In the genomic region with DNA sequence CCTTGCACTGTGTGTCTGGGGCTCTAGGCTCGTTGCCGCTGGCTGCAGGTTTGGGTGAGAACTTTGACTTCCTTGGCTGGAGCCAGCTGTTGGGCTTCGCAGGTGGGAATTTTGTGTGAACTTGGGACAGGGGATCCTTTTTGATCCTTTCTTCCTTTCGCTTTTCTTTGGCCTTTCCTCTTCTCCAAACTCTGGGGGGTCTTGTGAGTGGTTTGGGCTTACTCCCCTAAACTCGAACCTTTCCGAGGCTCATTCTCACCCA, we compare ENCODE assay signal across 8 cellular contexts. TPM values are rescaled to one million over a fixed set of nuclear protein-coding genes. Genes with fewer than 3 reads are reported as not detected.
DNase-seq lines count a peak whose midpoint lies in the region; ATAC-seq, FAIRE-seq and TF ChIP-seq lines count a peak whose summit lies in the region.

No MANE protein-coding gene starts in this region.

- CTCF ChIA-PET in activated CD8-positive, alpha-beta T cell treated with anti-CD3 and anti-CD28 coated beads, Interleukin-2, amount 10 ng/mL, durations not matched to agents 7 days and 5 days (lab: Charles Lee): no interaction called here

- no peak overlapping the region for H3K27ac ChIP-seq in iPS-18a (ENCODE audit: low read length)

- peaks cover 11% of the 10 kb centered on the region for H3K9me3 Mint-ChIP-seq in activated CD8-positive, alpha-beta T cell treated with anti-CD3 and anti-CD28 coated beads, Interleukin-2, amount 10 ng/mL, durations not matched to agents 7 days and 5 days (ENCODE audit: insufficient read depth)
- no peaks in the 10 kb centered on the region for H3K9me3 Mint-ChIP-seq in stimulated activated effector memory CD8-positive, alpha-beta T cell treated with anti-CD3 and anti-CD28 coated beads, Interleukin-12 subunit alpha, Interleukin-12 subunit beta, amount 100 ng/mL, for 72 hours

- TF ChIP-seq CTCF in HFF-Myc (IDR thresholded peaks at IDR 0.05; ENCODE audit: low read depth, low read length, missing control alignments): no peak

- H3K27ac Mint-ChIP-seq in activated CD8-positive, alpha-beta T cell treated with anti-CD3 and anti-CD28 coated beads, Interleukin-2, amount 10 ng/mL, durations not matched to agents 7 days and 5 days: peak overlapping the region; percentile 76
- peak overlapping the region; percentile 97 for H3K27ac Mint-ChIP-seq in stimulated activated effector memory CD8-positive, alpha-beta T cell treated with anti-CD3 and anti-CD28 coated beads, Interleukin-12 subunit alpha, Interleukin-12 subunit beta, amount 100 ng/mL, for 72 hours

- H3K4me1 Mint-ChIP-seq in activated CD8-positive, alpha-beta T cell treated with anti-CD3 and anti-CD28 coated beads, Interleukin-2, amount 10 ng/mL, durations not matched to agents 7 days and 5 days (ENCODE audit: low read depth): peaks cover 25% of the 10 kb centered on the region
- peaks cover 57% of the 10 kb centered on the region for H3K4me1 Mint-ChIP-seq in stimulated activated effector memory CD8-positive, alpha-beta T cell treated with anti-CD3 and anti-CD28 coated beads, Interleukin-12 subunit alpha, Interleukin-12 subunit beta, amount 100 ng/mL, for 72 hours

- POLR2A ChIA-PET in activated CD8-positive, alpha-beta T cell treated with anti-CD3 and anti-CD28 coated beads, Interleukin-2, amount 10 ng/mL, durations not matched to agents 7 days and 5 days (lab: Charles Lee): interaction anchor here (4.3 kb wide), 1 partner anchor 57 kb away, joined by 26 read pairs; no protein-coding TSS in a partner anchor

- H3K4me3 Mint-ChIP-seq in activated CD8-positive, alpha-beta T cell treated with anti-CD3 and anti-CD28 coated beads, Interleukin-2, amount 10 ng/mL, durations not matched to agents 7 days and 5 days: peak overlapping the region; percentile 84
- peak overlapping the region; percentile 86 for H3K4me3 Mint-ChIP-seq in stimulated activated effector memory CD8-positive, alpha-beta T cell treated with anti-CD3 and anti-CD28 coated beads, Interleukin-12 subunit alpha, Interleukin-12 subunit beta, amount 100 ng/mL, for 72 hours

- no peak for FAIRE-seq in HTR-8/SVneo (lab: Jason Lieb, UNC)

- H3K27me3 ChIP-seq in iPS-18a (ENCODE audit: control insufficient read depth, insufficient read depth, low read length): peaks cover 7% of the 10 kb centered on the region

- H3K36me3 ChIP-seq in iPS-18a (ENCODE audit: control insufficient read depth, low read depth, low read length): no peaks in the 10 kb centered on the region

- H3K27me3 Mint-ChIP-seq in activated CD8-positive, alpha-beta T cell treated with anti-CD3 and anti-CD28 coated beads, Interleukin-2, amount 10 ng/mL, durations not matched to agents 7 days and 5 days (ENCODE audit: low read depth): no peaks in the 10 kb centered on the region

- H3K4me3 ChIP-seq in HFF-Myc (replicated peaks; ENCODE audit: low read depth, low read length) (peak overlapping the region; percentile 93), iPS-18a (ENCODE audit: low read length) (peak overlapping the region; percentile 63)

- H3K4me1 ChIP-seq in iPS-18a (ENCODE audit: control insufficient read depth, low read depth, low read length): peaks cover 20% of the 10 kb centered on the region

- H3K9ac ChIP-seq in iPS-18a (ENCODE audit: low read length): peak overlapping the region; percentile 49

- DNase-seq in HFF-Myc (ENCODE audit: extremely low read depth, low read depth): no peak
- DNase-seq in activated CD8-positive, alpha-beta T cell treated with anti-CD3 and anti-CD28 coated beads, Interleukin-2, amount 10 ng/mL, durations not matched to agents 7 days and 5 days: no peak
- DNase-seq in stimulated activated effector memory CD8-positive, alpha-beta T cell treated with anti-CD3 and anti-CD28 coated beads, Interleukin-12 subunit alpha, Interleukin-12 subunit beta, amount 100 ng/mL, for 72 hours (ENCODE audit: low spot score in 2 of 2): no peak
- DNase-seq in HTR-8/SVneo (ENCODE audit: insufficient read length, low spot score): no peak
- DNase-seq in stimulated activated naive CD4-positive, alpha-beta T cell treated with Interleukin-2 at 50 U/mL for 16 hours (lab: John Stamatoyannopoulos, UW): no peak

- H3K9me3 ChIP-seq in iPS-18a (ENCODE audit: control insufficient read depth, low read depth, low read length): no peaks in the 10 kb centered on the region

- ATAC-seq in activated CD8-positive, alpha-beta T cell treated with anti-CD3 and anti-CD28 coated beads, Interleukin-2, amount 10 ng/mL, durations not matched to agents 7 days and 5 days: no peak
- ATAC-seq in stimulated activated effector memory CD8-positive, alpha-beta T cell treated with anti-CD3 and anti-CD28 coated beads, Interleukin-12 subunit alpha, Interleukin-12 subunit beta, amount 100 ng/mL, for 72 hours: no peak
- ATAC-seq in HG02763 (IDR thresholded peaks at IDR 0.05; ENCODE audit: unreplicated experiment) (no peak), HG02973 (IDR thresholded peaks at IDR 0.05; ENCODE audit: unreplicated experiment) (no peak)

- peaks cover 2% of the 10 kb centered on the region for H3K36me3 Mint-ChIP-seq in activated CD8-positive, alpha-beta T cell treated with anti-CD3 and anti-CD28 coated beads, Interleukin-2, amount 10 ng/mL, durations not matched to agents 7 days and 5 days (ENCODE audit: low read depth)
- peaks cover 26% of the 10 kb centered on the region for H3K36me3 Mint-ChIP-seq in stimulated activated effector memory CD8-positive, alpha-beta T cell treated with anti-CD3 and anti-CD28 coated beads, Interleukin-12 subunit alpha, Interleukin-12 subunit beta, amount 100 ng/mL, for 72 hours

RNA-seq across cellular contexts. Expression of a gene that starts 0.6 kb away (rescaled TPM):
- 10 to 100 TPM; 12.1 to 16.4 TPM for total RNA-seq in activated CD8-positive, alpha-beta T cell treated with anti-CD3 and anti-CD28 coated beads, Interleukin-2, amount 10 ng/mL, durations not matched to agents 7 days and 5 days
